ENCODE assay signal across 22 cellular contexts in the genomic region with DNA sequence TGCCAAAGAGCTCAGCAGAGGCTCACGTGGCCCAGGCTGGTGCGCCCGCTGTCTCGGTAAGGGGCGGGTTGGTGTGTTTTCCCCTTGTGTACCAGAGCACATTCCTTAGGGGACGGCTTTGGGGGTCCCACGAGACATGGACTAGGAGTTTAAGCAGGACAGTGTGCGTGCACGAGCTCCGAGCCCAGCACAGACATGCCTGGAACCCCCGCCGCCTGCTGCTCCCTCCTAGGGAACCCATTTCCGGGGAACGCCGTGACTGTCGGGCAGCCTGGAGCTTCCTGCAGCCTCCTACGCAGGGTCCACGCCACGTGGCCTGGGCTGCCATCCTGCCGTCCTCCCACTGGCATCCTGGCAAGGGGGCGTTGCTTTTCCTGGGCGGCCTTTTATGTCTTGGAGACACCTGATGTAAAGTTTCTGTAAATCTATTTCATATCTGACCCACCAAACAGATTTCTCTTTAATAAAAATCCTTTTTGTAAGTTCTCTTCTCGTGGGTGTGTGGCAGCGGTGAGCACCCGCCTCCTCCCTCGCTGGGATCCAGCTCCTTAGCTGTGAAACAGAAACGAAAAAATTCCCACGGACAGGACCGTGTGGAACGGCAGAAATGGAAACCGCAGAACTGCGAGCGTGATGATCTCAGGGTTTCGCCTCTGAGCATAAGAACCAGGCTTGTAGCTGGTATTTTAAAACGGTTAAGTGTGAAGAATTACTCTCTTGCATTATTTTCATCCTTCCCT. TPM values are rescaled to one million over a fixed set of nuclear protein-coding genes. Genes with fewer than 3 reads are reported as not detected.
A peak's percentile ranks its signal among the peaks of the same experiment; 100 is the strongest.
DNase-seq lines count a peak whose midpoint lies in the region.
"Had no signal": no experiment of that assay in that cellular context is flagged by ENCODE, and none has a peak within 500 bp of the region (broad histone marks: within the 10 kb centered on the region; RNA-seq: fewer than 3 reads in every experiment).

No MANE protein-coding gene starts in this region.

- DNase-seq in activated T-cell treated with anti-CD3 and anti-CD28 coated beads, Interleukin-2, amount 50 U/mL, for 1 hour: peak; percentile 15
- no peak for DNase-seq in activated T-cell treated with anti-CD3 and anti-CD28 coated beads, Interleukin-2, amount 50 U/mL, for 48 hours
- DNase-seq in mesenteric fat pad (ENCODE audit: low spot score) (peak; percentile 80), superior temporal gyrus (ENCODE audit: extremely low spot score) (peak; percentile 29), NCI-H2171 (lab: John Stamatoyannopoulos, UW) (no peak), T-helper 9 cell (no peak), G401 (ENCODE audit: low spot score) (no peak)
- DNase-seq: 8988T, COR-L47, DMS 273 treated with DMSO at 0.1 percent for 48 hours, GDM1, HFFc6, MV-4-11, NCI-H1694 treated with DMSO at 0.1 percent for 48 hours, NCI-H2107, NCI-H345, NCI-H524 treated with DMSO at 0.1 percent for 48 hours had no signal

- H3K27ac ChIP-seq in cingulate gyrus (ENCODE audit: low read depth, low read length): peak overlapping the region; percentile 29
- H3K27ac ChIP-seq: HL-60, KMS-11, RWPE1 had no signal

- in situ Hi-C loops in G401 (cut with HindIII; ENCODE audit: low sequenced_read_pairs): no loop called here

RNA-seq across cellular contexts. Expression of gene KCNG2, which starts 43.5 kb away (rescaled TPM):
- 0.51 TPM for total RNA-seq in mesenteric fat pad
- 3.8 and 8.6 TPM in 2 replicates for total RNA-seq in G401 (2014; rRNA removed; shearing (Covaris generic))
- total RNA-seq: HFFc6, HT1080 had no signal

Comparison
In these comparisons a context has a peak if more than half of its experiments do, and no peak if none do; other contexts are left out.
1. DNase-seq: peak in activated T-cell treated with anti-CD3 and anti-CD28 coated beads, Interleukin-2, amount 50 U/mL, for 1 hour (single experiment), mesenteric fat pad (single experiment) and superior temporal gyrus (single experiment); none in activated T-cell treated with anti-CD3 and anti-CD28 coated beads, Interleukin-2, amount 50 U/mL, for 48 hours (0 of 2), NCI-H2171 (single experiment), T-helper 9 cell (single experiment) and G401 (single experiment).